Comparison of ENCODE assay signal across 19 cellular contexts in genomic region chr4:142581891-142582290, GRCh38.
A peak's percentile ranks its signal among the peaks of the same experiment; 100 is the strongest.
DNase-seq lines count a peak whose midpoint lies in the region; ATAC-seq, FAIRE-seq and TF ChIP-seq lines count a peak whose summit lies in the region.
"Had no signal": no experiment of that assay in that cellular context is flagged by ENCODE, and none has a peak within 500 bp of the region (broad histone marks: within the 10 kb centered on the region; RNA-seq: fewer than 3 reads in every experiment).

No MANE protein-coding gene starts in this region.

- no peak overlapping the region for H3K9ac ChIP-seq in GM12878 (ENCODE audit: control insufficient read depth, insufficient read depth, low read length)
- H3K9ac ChIP-seq: GM23248 had no signal

- no peak overlapping the region for H2AFZ ChIP-seq in GM12878 (ENCODE audit: control insufficient read depth, low read depth, low read length)
- H2AFZ ChIP-seq: GM23248 had no signal

- TF ChIP-seq CTCF in GM12878 (IDR thresholded peaks at IDR 0.05 in 2 of 3, conservative IDR thresholded peaks at IDR 0.05 in 1 of 3; ENCODE audit: control insufficient read depth in 2 of 3, extremely low read depth in 1 of 3, insufficient read depth in 1 of 3, low read depth in 3 of 3, low read length in 3 of 3): no peak
- TF ChIP-seq CTCF in CD4-positive, alpha-beta T cell (IDR thresholded peaks at IDR 0.05): no peak

- intact Hi-C loops in GM12878 (cut with micrococcal nuclease; ENCODE audit: unreplicated experiment): no loop called here
- intact Hi-C loops in CD4-positive, alpha-beta T cell (cut with DNase I, micrococcal nuclease): no loop called here

- SMC1A ChIA-PET in GM12878 (lab: Charles Lee; ENCODE audit: uncharacterized antibody, unreplicated experiment): interaction anchor here (0.6 to 2.5 kb wide), 8 partner anchors 9 to 125 kb away, joined by 3 to 10 read pairs (median 5); no protein-coding TSS in a partner anchor

- peaks cover 4% of the 10 kb centered on the region for H3K9me3 Mint-ChIP-seq in activated T-cell treated with anti-CD3 and anti-CD28 coated beads, Interleukin-2, amount 50 U/mL, for 24 hours
- H3K9me3 Mint-ChIP-seq in activated naive CD8-positive, alpha-beta T cell (ENCODE audit: low read depth): peaks cover 6% of the 10 kb centered on the region
- peaks cover 3% of the 10 kb centered on the region for H3K9me3 Mint-ChIP-seq in activated naive CD8-positive, alpha-beta T cell treated with anti-CD3 and anti-CD28 coated beads for 36 hours
- H3K9me3 Mint-ChIP-seq in CD4-positive, alpha-beta T cell: peaks cover 4% of the 10 kb centered on the region
- H3K9me3 Mint-ChIP-seq: CD8-positive, alpha-beta memory T cell had no signal

- H3K36me3 ChIP-seq in GM12878 (ENCODE audit: control insufficient read depth in 2 of 2, insufficient read depth in 2 of 2, low read length in 1 of 2): no peaks in the 10 kb centered on the region

- no peaks in the 10 kb centered on the region for H3K27me3 ChIP-seq in GM12878 (replicated peaks in 1 of 2; ENCODE audit: control insufficient read depth in 2 of 2, insufficient read depth in 2 of 2, low read length in 1 of 2)
- H3K27me3 ChIP-seq in CD4-positive, alpha-beta T cell (ENCODE audit: control insufficient read depth, insufficient read depth, low read length): no peaks in the 10 kb centered on the region

- no peaks in the 10 kb centered on the region for H3K27me3 Mint-ChIP-seq in activated T-cell treated with anti-CD3 and anti-CD28 coated beads, Interleukin-2, amount 50 U/mL, for 24 hours
- H3K27me3 Mint-ChIP-seq in activated naive CD8-positive, alpha-beta T cell: no peaks in the 10 kb centered on the region
- no peaks in the 10 kb centered on the region for H3K27me3 Mint-ChIP-seq in activated naive CD8-positive, alpha-beta T cell treated with anti-CD3 and anti-CD28 coated beads for 36 hours
- no peaks in the 10 kb centered on the region for H3K27me3 Mint-ChIP-seq in CD4-positive, alpha-beta T cell
- H3K27me3 Mint-ChIP-seq: B cell; CD8-positive, alpha-beta memory T cell had no signal

- DNase-seq in activated T-cell treated with anti-CD3 and anti-CD28 coated beads, Interleukin-2, amount 50 U/mL, for 24 hours: no peak
- no peak for DNase-seq in activated T-cell treated with anti-CD3 and anti-CD28 coated beads, Interleukin-2, amount 50 U/mL, for 48 hours
- no peak for DNase-seq in activated naive CD8-positive, alpha-beta T cell treated with anti-CD3 and anti-CD28 coated beads for 36 hours
- DNase-seq in GM12878 (ENCODE audit: low read depth, low spot score): no peak
- no peak for DNase-seq in CD4-positive, alpha-beta T cell
- DNase-seq: Caco-2; CD8-positive, alpha-beta memory T cell; DND-41; GDM1 had no signal

- BruUV-seq in GM12878 (replicated peaks; lab: Mats Ljungman, UMichigan): no TSS peak

- no peak for TF ChIP-seq POLR2A in GM12878 (IDR thresholded peaks at IDR 0.05; ENCODE audit: low read depth, low read length)

- no peak for TF ChIP-seq RAD21 in GM12878 (IDR thresholded peaks at IDR 0.05; ENCODE audit: insufficient read depth, low read depth, low read length)

- H3K9me3 ChIP-seq in GM12878 (replicated peaks; ENCODE audit: control insufficient read depth, insufficient read depth, low read length): no peaks in the 10 kb centered on the region
- no peaks in the 10 kb centered on the region for H3K9me3 ChIP-seq in CD4-positive, alpha-beta T cell (ENCODE audit: control insufficient read depth, low read length)
- H3K9me3 ChIP-seq: Caco-2 had no signal

- no peak for FAIRE-seq in GM12878 (lab: Jason Lieb, UNC)
- FAIRE-seq: A204.1, H54, HepG2, HTR-8/SVneo had no signal

- H3K27ac ChIP-seq in GM12878 (ENCODE audit: control insufficient read depth, insufficient read depth): no peak overlapping the region
- H3K27ac ChIP-seq in CD4-positive, alpha-beta T cell (ENCODE audit: low read depth, low read length): no peak overlapping the region
- H3K27ac ChIP-seq: C4-2B, GM23248 had no signal

- RAD21 ChIA-PET in GM12878 (lab: Charles Lee; ENCODE audit: unreplicated experiment): interaction anchor here (0.8 to 2.6 kb wide), 6 partner anchors 11 to 137 kb away, joined by 3 to 9 read pairs (median 4); no protein-coding TSS in a partner anchor

- 25% methylated on average over 1 of the region's 1 CpG for WGBS in GM12878 (ENCODE audit: insufficient coverage, insufficient replicate concordance, low lambda C conversion rate, missing lambda C conversion rate)

- POLR2A ChIA-PET in GM12878 (lab: Charles Lee): interaction anchor here (0.8 to 1.0 kb wide), 2 partner anchors 9 to 14 kb away, joined by 3 read pairs; no protein-coding TSS in a partner anchor
- POLR2A ChIA-PET in CD4-positive, alpha-beta T cell (lab: Charles Lee): interaction anchor here (0.7 kb wide), 1 partner anchor 142 kb away, joined by 4 read pairs; no protein-coding TSS in a partner anchor

- no peaks in the 10 kb centered on the region for H4K20me1 ChIP-seq in GM12878 (ENCODE audit: control insufficient read depth, insufficient read depth)

- H3K79me2 ChIP-seq in GM12878 (ENCODE audit: control insufficient read depth, insufficient read depth, low read length): no peaks in the 10 kb centered on the region

- no peak for TF ChIP-seq EP300 in GM12878 (IDR thresholded peaks at IDR 0.05; ENCODE audit: borderline replicate concordance in 1 of 2, control insufficient read depth in 1 of 2, low read depth in 2 of 2, low read length in 2 of 2)

- H3K4me3 ChIP-seq in GM12878: no peak overlapping the region
- H3K4me3 ChIP-seq: GM23248 had no signal

- H3K4me1 Mint-ChIP-seq in activated T-cell treated with anti-CD3 and anti-CD28 coated beads, Interleukin-2, amount 50 U/mL, for 24 hours (ENCODE audit: low read depth): peaks cover 62% of the 10 kb centered on the region
- H3K4me1 Mint-ChIP-seq in activated naive CD8-positive, alpha-beta T cell (ENCODE audit: low read depth): peaks cover 32% of the 10 kb centered on the region
- peaks cover 24% of the 10 kb centered on the region for H3K4me1 Mint-ChIP-seq in activated naive CD8-positive, alpha-beta T cell treated with anti-CD3 and anti-CD28 coated beads for 36 hours
- H3K4me1 Mint-ChIP-seq in CD4-positive, alpha-beta T cell (ENCODE audit: low read depth): peaks cover 68% of the 10 kb centered on the region
- H3K4me1 Mint-ChIP-seq: B cell; CD8-positive, alpha-beta memory T cell had no signal

- in situ Hi-C loops in GM12878 (cut with MboI): no loop called here

- no peaks in the 10 kb centered on the region for H3K4me1 ChIP-seq in GM12878 (ENCODE audit: control insufficient read depth, insufficient read depth, low read length)
- H3K4me1 ChIP-seq: Caco-2 had no signal

- peak overlapping the region; percentile 81 for H3K27ac Mint-ChIP-seq in activated T-cell treated with anti-CD3 and anti-CD28 coated beads, Interleukin-2, amount 50 U/mL, for 24 hours
- H3K27ac Mint-ChIP-seq in activated naive CD8-positive, alpha-beta T cell: peak overlapping the region; percentile 25
- no peak overlapping the region for H3K27ac Mint-ChIP-seq in activated naive CD8-positive, alpha-beta T cell treated with anti-CD3 and anti-CD28 coated beads for 36 hours
- H3K27ac Mint-ChIP-seq in CD4-positive, alpha-beta T cell: no peak overlapping the region
- H3K27ac Mint-ChIP-seq: B cell; CD8-positive, alpha-beta memory T cell had no signal

- peaks cover 68% of the 10 kb centered on the region for H3K36me3 Mint-ChIP-seq in activated T-cell treated with anti-CD3 and anti-CD28 coated beads, Interleukin-2, amount 50 U/mL, for 24 hours (ENCODE audit: low read depth)
- peaks cover 20% of the 10 kb centered on the region for H3K36me3 Mint-ChIP-seq in activated naive CD8-positive, alpha-beta T cell
- peaks cover 18% of the 10 kb centered on the region for H3K36me3 Mint-ChIP-seq in activated naive CD8-positive, alpha-beta T cell treated with anti-CD3 and anti-CD28 coated beads for 36 hours
- H3K36me3 Mint-ChIP-seq in CD4-positive, alpha-beta T cell (ENCODE audit: low read depth): peaks cover 64% of the 10 kb centered on the region

- peak; percentile 13; the same call in 1 of the 3 replicates for ATAC-seq in GM12878
- no peak for ATAC-seq in GM19023 (IDR thresholded peaks at IDR 0.05; ENCODE audit: unreplicated experiment)
- ATAC-seq in CD4-positive, alpha-beta T cell (ENCODE audit: poor library complexity): no peak
- ATAC-seq: HCT116, HepG2 had no signal

- no peak overlapping the region for H3K4me2 ChIP-seq in GM12878 (ENCODE audit: control insufficient read depth, insufficient read depth)

- CTCF ChIA-PET in GM12878 (lab: Yijun Ruan, JAX): interaction anchor here (1.0 kb wide), 2 partner anchors 14 to 20 kb away, joined by 3 to 5 read pairs; no protein-coding TSS in a partner anchor
- CTCF ChIA-PET in CD4-positive, alpha-beta T cell (lab: Charles Lee): interaction anchor here (0.7 kb wide), 1 partner anchor 345 kb away, joined by 3 read pairs; no protein-coding TSS in a partner anchor

- no peak overlapping the region for H3K4me3 Mint-ChIP-seq in activated T-cell treated with anti-CD3 and anti-CD28 coated beads, Interleukin-2, amount 50 U/mL, for 24 hours
- no peak overlapping the region for H3K4me3 Mint-ChIP-seq in activated naive CD8-positive, alpha-beta T cell
- no peak overlapping the region for H3K4me3 Mint-ChIP-seq in activated naive CD8-positive, alpha-beta T cell treated with anti-CD3 and anti-CD28 coated beads for 36 hours
- no peak overlapping the region for H3K4me3 Mint-ChIP-seq in CD4-positive, alpha-beta T cell
- H3K4me3 Mint-ChIP-seq: B cell; CD8-positive, alpha-beta memory T cell had no signal

TF ChIP-seq in GM12878, 131 proteins besides CTCF, POLR2A, EP300 and RAD21 (continues in another document):
- TF ChIP-seq E4F1 (IDR thresholded peaks at IDR 0.05; ENCODE audit: borderline replicate concordance, partially characterized antibody) (no peak), HDGF (IDR thresholded peaks at IDR 0.05) (no peak), EGR1 (IDR thresholded peaks at IDR 0.05; ENCODE audit: borderline replicate concordance in 1 of 2, low read depth in 2 of 2, low read length in 2 of 2) (no peak), NBN (IDR thresholded peaks at IDR 0.05) (no peak)

Comparison
In these comparisons a context has a peak if more than half of its experiments do, and no peak if none do; other contexts are left out.
1. H3K27ac Mint-ChIP-seq: peak in activated T-cell treated with anti-CD3 and anti-CD28 coated beads, Interleukin-2, amount 50 U/mL, for 24 hours (single experiment) and activated naive CD8-positive, alpha-beta T cell (single experiment); none in activated naive CD8-positive, alpha-beta T cell treated with anti-CD3 and anti-CD28 coated beads for 36 hours (single experiment) and CD4-positive, alpha-beta T cell (single experiment).